Comparison of ENCODE assay signal across 23 cellular contexts in genomic region chr11:99614353-99614752, GRCh38.
DNase-seq lines count a peak whose midpoint lies in the region; ATAC-seq and TF ChIP-seq lines count a peak whose summit lies in the region.
"Had no signal": no experiment of that assay in that cellular context is flagged by ENCODE, and none has a peak within 500 bp of the region (broad histone marks: within the 10 kb centered on the region; RNA-seq: fewer than 3 reads in every experiment).

No MANE protein-coding gene starts in this region.

- no peak overlapping the region for H3K27ac Mint-ChIP-seq in stimulated activated naive CD8-positive, alpha-beta T cell treated with anti-CD3 and anti-CD28 coated beads, Interleukin-15, amount 100 ng/mL, for 72 hours
- H3K27ac Mint-ChIP-seq: CD14-positive monocyte, H9, T-cell had no signal

- ATAC-seq in GM19452 (IDR thresholded peaks at IDR 0.05; ENCODE audit: unreplicated experiment) = no peak
- no peak for ATAC-seq in stimulated activated naive CD8-positive, alpha-beta T cell treated with anti-CD3 and anti-CD28 coated beads, Interleukin-15, amount 100 ng/mL, for 72 hours
- ATAC-seq: T-cell had no signal

- no peak overlapping the region for H3K27ac ChIP-seq in WERI-Rb-1
- H3K27ac ChIP-seq: GM23248, SJSA1 had no signal

- DNase-seq in NCI-H524 treated with DMSO at 0.1 percent for 48 hours (lab: John Stamatoyannopoulos, UW) (peak; percentile 31), WERI-Rb-1 (peak; percentile 17), islet precursor cell (peak; percentile 49), HuH-7 (ENCODE audit: low spot score) (no peak), DMS153 (lab: John Stamatoyannopoulos, UW) (no peak)
- no peak for DNase-seq in stimulated activated naive CD8-positive, alpha-beta T cell treated with anti-CD3 and anti-CD28 coated beads, Interleukin-15, amount 100 ng/mL, for 72 hours
- DNase-seq: BE2C; DMS53; GM23248; H9; IMR-90; KG1; MM.1S; NCI-H2029 treated with DMSO at 0.1 percent for 48 hours; NCI-H2227 treated with DMSO at 0.1 percent for 48 hours; NCI-H748 treated with DMSO at 0.1 percent for 48 hours; NK-92 treated with Interleukin-12 subunit alpha and Interleukin-12 subunit beta, amount 100 ng/mL, for 24 hours; Right ventricle myocardium superior; RPMI8226; T-cell had no signal

- no peaks in the 10 kb centered on the region for H3K27me3 Mint-ChIP-seq in stimulated activated naive CD8-positive, alpha-beta T cell treated with anti-CD3 and anti-CD28 coated beads, Interleukin-15, amount 100 ng/mL, for 72 hours
- H3K27me3 Mint-ChIP-seq: T-cell had no signal

- H3K36me3 ChIP-seq in WERI-Rb-1 = no peaks in the 10 kb centered on the region
- H3K36me3 ChIP-seq: BE2C, SJSA1 had no signal

- no peak overlapping the region for H3K4me3 Mint-ChIP-seq in stimulated activated naive CD8-positive, alpha-beta T cell treated with anti-CD3 and anti-CD28 coated beads, Interleukin-15, amount 100 ng/mL, for 72 hours
- H3K4me3 Mint-ChIP-seq: CD14-positive monocyte, H9, T-cell had no signal

- no peaks in the 10 kb centered on the region for H3K9me3 ChIP-seq in WERI-Rb-1 (ENCODE audit: severe bottlenecking)
- H3K9me3 ChIP-seq: BE2C, SJSA1 had no signal

- H3K4me1 Mint-ChIP-seq in stimulated activated naive CD8-positive, alpha-beta T cell treated with anti-CD3 and anti-CD28 coated beads, Interleukin-15, amount 100 ng/mL, for 72 hours = no peaks in the 10 kb centered on the region
- H3K4me1 Mint-ChIP-seq: CD14-positive monocyte, T-cell had no signal

- H3K27me3 ChIP-seq in WERI-Rb-1 (ENCODE audit: insufficient read depth, low read depth, severe bottlenecking) = no peaks in the 10 kb centered on the region
- H3K27me3 ChIP-seq: BE2C, SJSA1 had no signal

- H3K4me3 ChIP-seq in WERI-Rb-1 (ENCODE audit: low read depth, low read length) = no peak overlapping the region
- H3K4me3 ChIP-seq: GM23248, SJSA1 had no signal

- TF ChIP-seq CTCF in WERI-Rb-1 (IDR thresholded peaks at IDR 0.05; ENCODE audit: low read depth, low read length) = no peak

- peaks cover 9% of the 10 kb centered on the region in 2 donors for H3K9me3 Mint-ChIP-seq in stimulated activated naive CD8-positive, alpha-beta T cell treated with anti-CD3 and anti-CD28 coated beads, Interleukin-15, amount 100 ng/mL, for 72 hours
- H3K9me3 Mint-ChIP-seq: H9 had no signal

Comparison
In these comparisons a context has a peak if more than half of its experiments do, and no peak if none do; other contexts are left out.
1. DNase-seq: peak in NCI-H524 treated with DMSO at 0.1 percent for 48 hours (single experiment), WERI-Rb-1 (single experiment) and islet precursor cell (single experiment); none in HuH-7 (single experiment), DMS153 (single experiment) and stimulated activated naive CD8-positive, alpha-beta T cell treated with anti-CD3 and anti-CD28 coated beads, Interleukin-15, amount 100 ng/mL, for 72 hours (0 of 2).